Comparison of ENCODE assay signal across 1 cellular context in the genomic region with DNA sequence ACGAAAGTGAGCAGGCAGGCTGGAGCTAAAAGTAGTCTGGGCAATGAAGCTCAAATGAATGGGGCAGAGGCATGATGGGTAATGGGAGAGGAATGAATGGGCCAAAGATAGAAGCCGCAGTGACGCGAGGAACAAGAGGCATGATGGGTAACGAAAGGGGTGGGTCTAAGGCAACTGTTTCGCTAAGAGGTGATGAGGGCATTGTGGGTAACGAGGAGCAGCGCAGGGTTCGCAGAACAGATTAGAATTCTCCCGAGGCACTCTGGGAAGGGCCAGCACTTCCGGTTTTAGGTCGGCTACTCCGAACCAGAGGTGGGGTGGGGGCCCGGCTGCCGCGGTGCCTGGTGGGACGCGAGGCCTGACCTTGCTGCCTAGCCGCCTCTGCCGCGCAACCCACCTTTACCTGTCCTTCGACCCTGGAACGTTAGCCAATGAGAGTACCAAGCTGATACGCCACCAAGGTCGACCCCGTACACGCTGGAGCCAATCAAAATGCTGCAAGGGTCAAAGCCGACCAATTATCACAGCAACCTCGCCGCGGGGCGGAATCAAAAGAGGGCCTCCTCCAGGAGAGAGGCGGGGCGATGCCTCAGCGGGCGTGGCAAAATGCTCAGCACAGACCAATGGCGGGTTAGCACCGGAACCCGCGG.
A peak's percentile ranks its signal among the peaks of the same experiment; 100 is the strongest.
TF ChIP-seq lines count a peak whose summit lies in the region.

No MANE protein-coding gene starts in this region.

TF ChIP-seq in HEK293, 187 proteins besides CTCF, POLR2A, EP300 and RAD21 (continued from another document and continues in another):
- TF ChIP-seq, protein P1, sequence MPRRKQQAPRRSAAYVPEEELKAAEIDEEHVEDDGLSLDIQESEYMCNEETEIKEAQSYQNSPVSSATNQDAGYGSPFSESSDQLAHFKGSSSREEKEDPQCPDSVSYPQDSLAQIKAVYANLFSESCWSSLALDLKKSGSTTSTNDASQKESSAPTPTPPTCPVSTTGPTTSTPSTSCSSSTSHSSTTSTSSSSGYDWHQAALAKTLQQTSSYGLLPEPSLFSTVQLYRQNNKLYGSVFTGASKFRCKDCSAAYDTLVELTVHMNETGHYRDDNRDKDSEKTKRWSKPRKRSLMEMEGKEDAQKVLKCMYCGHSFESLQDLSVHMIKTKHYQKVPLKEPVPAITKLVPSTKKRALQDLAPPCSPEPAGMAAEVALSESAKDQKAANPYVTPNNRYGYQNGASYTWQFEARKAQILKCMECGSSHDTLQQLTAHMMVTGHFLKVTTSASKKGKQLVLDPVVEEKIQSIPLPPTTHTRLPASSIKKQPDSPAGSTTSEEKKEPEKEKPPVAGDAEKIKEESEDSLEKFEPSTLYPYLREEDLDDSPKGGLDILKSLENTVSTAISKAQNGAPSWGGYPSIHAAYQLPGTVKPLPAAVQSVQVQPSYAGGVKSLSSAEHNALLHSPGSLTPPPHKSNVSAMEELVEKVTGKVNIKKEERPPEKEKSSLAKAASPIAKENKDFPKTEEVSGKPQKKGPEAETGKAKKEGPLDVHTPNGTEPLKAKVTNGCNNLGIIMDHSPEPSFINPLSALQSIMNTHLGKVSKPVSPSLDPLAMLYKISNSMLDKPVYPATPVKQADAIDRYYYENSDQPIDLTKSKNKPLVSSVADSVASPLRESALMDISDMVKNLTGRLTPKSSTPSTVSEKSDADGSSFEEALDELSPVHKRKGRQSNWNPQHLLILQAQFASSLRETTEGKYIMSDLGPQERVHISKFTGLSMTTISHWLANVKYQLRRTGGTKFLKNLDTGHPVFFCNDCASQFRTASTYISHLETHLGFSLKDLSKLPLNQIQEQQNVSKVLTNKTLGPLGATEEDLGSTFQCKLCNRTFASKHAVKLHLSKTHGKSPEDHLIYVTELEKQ (tag by site-specific recombination; IDR thresholded peaks at IDR 0.05; ENCODE audit: borderline replicate concordance) = no peak
- TF ChIP-seq GFI1B (tag by site-specific recombination; IDR thresholded peaks at IDR 0.05) (no peak), EGR2 (tag by site-specific recombination; IDR thresholded peaks at IDR 0.05; ENCODE audit: low read depth) (no peak), FEZF1 (tag by site-specific recombination; IDR thresholded peaks at IDR 0.05) (0 out of 2 replicates have a peak, but pooled peaks have one; percentile 20), ZNF549 (tag by site-specific recombination; IDR thresholded peaks at IDR 0.05) (no peak), ZBTB17 (tag by site-specific recombination; IDR thresholded peaks at IDR 0.05) (peak; percentile 99), IKZF3 (tag by site-specific recombination; IDR thresholded peaks at IDR 0.05) (no peak), OVOL3 (tag by site-specific recombination; IDR thresholded peaks at IDR 0.05) (no peak), ZNF292 (tag by site-specific recombination; IDR thresholded peaks at IDR 0.05; ENCODE audit: borderline replicate concordance, low read depth) (no peak), ZNF561 (tag by site-specific recombination; IDR thresholded peaks at IDR 0.05; ENCODE audit: borderline replicate concordance) (no peak), ZNF214 (tag by site-specific recombination; IDR thresholded peaks at IDR 0.05; ENCODE audit: borderline replicate concordance) (no peak), ZNF610 (tag by site-specific recombination; IDR thresholded peaks at IDR 0.05; ENCODE audit: borderline replicate concordance) (peak; percentile 82; the same call in 1 of the 2 replicates), ZNF266 (tag by site-specific recombination; IDR thresholded peaks at IDR 0.05; ENCODE audit: low read depth) (no peak), ZNF311 (tag by site-specific recombination; IDR thresholded peaks at IDR 0.05; ENCODE audit: borderline replicate concordance) (no peak), ZNF354C (tag by site-specific recombination; IDR thresholded peaks at IDR 0.05; ENCODE audit: borderline replicate concordance, low read depth) (no peak), ZFP69B (tag by site-specific recombination; IDR thresholded peaks at IDR 0.05) (peak; percentile 75), ZNF544 (tag by site-specific recombination; IDR thresholded peaks at IDR 0.05) (no peak), SP7 (tag by site-specific recombination; IDR thresholded peaks at IDR 0.05) (peak; percentile 87), ZNF16 (tag by site-specific recombination; IDR thresholded peaks at IDR 0.05; ENCODE audit: low read depth) (no peak), ZNF76 (tag by site-specific recombination; IDR thresholded peaks at IDR 0.05; ENCODE audit: borderline replicate concordance, low read depth) (peak; percentile 100), ZNF133 (tag by site-specific recombination; IDR thresholded peaks at IDR 0.05) (no peak), KLF16 (tag by site-specific recombination; IDR thresholded peaks at IDR 0.05) (peak; percentile 93), HOXC10 (CRISPR knock-in tag; IDR thresholded peaks at IDR 0.05) (no peak), ZNF221 (tag by site-specific recombination; IDR thresholded peaks at IDR 0.05; ENCODE audit: borderline replicate concordance) (no peak)
- TF ChIP-seq, protein P2, sequence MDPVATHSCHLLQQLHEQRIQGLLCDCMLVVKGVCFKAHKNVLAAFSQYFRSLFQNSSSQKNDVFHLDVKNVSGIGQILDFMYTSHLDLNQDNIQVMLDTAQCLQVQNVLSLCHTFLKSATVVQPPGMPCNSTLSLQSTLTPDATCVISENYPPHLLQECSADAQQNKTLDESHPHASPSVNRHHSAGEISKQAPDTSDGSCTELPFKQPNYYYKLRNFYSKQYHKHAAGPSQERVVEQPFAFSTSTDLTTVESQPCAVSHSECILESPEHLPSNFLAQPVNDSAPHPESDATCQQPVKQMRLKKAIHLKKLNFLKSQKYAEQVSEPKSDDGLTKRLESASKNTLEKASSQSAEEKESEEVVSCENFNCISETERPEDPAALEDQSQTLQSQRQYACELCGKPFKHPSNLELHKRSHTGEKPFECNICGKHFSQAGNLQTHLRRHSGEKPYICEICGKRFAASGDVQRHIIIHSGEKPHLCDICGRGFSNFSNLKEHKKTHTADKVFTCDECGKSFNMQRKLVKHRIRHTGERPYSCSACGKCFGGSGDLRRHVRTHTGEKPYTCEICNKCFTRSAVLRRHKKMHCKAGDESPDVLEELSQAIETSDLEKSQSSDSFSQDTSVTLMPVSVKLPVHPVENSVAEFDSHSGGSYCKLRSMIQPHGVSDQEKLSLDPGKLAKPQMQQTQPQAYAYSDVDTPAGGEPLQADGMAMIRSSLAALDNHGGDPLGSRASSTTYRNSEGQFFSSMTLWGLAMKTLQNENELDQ (tag by site-specific recombination; IDR thresholded peaks at IDR 0.05; ENCODE audit: low read depth) = no peak
- TF ChIP-seq, protein P3, sequence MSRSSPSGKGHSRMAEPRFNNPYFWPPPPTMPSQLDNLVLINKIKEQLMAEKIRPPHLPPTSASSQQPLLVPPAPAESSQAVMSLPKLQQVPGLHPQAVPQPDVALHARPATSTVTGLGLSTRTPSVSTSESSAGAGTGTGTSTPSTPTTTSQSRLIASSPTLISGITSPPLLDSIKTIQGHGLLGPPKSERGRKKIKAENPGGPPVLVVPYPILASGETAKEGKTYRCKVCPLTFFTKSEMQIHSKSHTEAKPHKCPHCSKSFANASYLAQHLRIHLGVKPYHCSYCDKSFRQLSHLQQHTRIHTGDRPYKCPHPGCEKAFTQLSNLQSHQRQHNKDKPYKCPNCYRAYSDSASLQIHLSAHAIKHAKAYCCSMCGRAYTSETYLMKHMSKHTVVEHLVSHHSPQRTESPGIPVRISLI (tag by site-specific recombination; IDR thresholded peaks at IDR 0.05) = no peak
- TF ChIP-seq, protein P4, sequence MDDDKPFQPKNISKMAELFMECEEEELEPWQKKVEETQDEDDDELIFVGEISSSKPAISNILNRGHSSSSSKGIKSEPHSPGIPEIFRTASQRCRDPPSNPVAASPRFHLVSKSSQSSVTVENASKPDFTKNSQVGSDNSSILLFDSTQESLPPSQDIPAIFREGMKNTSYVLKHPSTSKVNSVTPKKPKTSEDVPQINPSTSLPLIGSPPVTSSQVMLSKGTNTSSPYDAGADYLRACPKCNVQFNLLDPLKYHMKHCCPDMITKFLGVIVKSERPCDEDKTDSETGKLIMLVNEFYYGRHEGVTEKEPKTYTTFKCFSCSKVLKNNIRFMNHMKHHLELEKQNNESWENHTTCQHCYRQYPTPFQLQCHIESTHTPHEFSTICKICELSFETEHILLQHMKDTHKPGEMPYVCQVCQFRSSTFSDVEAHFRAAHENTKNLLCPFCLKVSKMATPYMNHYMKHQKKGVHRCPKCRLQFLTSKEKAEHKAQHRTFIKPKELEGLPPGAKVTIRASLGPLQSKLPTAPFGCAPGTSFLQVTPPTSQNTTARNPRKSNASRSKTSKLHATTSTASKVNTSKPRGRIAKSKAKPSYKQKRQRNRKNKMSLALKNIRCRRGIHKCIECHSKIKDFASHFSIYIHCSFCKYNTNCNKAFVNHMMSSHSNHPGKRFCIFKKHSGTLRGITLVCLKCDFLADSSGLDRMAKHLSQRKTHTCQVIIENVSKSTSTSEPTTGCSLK (tag by site-specific recombination; IDR thresholded peaks at IDR 0.05) = no peak
- TF ChIP-seq, protein P5, sequence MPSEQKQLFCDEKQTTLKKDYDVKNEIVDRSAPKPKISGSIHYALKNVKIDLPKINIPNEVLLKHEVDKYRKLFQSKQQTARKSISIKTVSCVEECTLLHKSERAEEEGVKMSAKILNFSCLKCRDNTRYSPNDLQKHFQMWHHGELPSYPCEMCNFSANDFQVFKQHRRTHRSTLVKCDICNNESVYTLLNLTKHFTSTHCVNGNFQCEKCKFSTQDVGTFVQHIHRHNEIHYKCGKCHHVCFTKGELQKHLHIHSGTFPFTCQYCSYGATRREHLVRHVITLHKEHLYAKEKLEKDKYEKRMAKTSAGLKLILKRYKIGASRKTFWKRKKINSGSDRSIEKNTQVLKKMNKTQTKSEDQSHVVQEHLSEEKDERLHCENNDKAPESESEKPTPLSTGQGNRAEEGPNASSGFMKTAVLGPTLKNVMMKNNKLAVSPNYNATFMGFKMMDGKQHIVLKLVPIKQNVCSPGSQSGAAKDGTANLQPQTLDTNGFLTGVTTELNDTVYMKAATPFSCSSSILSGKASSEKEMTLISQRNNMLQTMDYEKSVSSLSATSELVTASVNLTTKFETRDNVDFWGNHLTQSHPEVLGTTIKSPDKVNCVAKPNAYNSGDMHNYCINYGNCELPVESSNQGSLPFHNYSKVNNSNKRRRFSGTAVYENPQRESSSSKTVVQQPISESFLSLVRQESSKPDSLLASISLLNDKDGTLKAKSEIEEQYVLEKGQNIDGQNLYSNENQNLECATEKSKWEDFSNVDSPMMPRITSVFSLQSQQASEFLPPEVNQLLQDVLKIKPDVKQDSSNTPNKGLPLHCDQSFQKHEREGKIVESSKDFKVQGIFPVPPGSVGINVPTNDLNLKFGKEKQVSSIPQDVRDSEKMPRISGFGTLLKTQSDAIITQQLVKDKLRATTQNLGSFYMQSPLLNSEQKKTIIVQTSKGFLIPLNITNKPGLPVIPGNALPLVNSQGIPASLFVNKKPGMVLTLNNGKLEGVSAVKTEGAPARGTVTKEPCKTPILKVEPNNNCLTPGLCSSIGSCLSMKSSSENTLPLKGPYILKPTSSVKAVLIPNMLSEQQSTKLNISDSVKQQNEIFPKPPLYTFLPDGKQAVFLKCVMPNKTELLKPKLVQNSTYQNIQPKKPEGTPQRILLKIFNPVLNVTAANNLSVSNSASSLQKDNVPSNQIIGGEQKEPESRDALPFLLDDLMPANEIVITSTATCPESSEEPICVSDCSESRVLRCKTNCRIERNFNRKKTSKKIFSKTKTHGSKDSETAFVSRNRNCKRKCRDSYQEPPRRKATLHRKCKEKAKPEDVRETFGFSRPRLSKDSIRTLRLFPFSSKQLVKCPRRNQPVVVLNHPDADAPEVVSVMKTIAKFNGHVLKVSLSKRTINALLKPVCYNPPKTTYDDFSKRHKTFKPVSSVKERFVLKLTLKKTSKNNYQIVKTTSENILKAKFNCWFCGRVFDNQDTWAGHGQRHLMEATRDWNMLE (tag by site-specific recombination; conservative IDR thresholded peaks at IDR 0.05; ENCODE audit: low read depth) = peak; percentile 92
- TF ChIP-seq, protein P6, sequence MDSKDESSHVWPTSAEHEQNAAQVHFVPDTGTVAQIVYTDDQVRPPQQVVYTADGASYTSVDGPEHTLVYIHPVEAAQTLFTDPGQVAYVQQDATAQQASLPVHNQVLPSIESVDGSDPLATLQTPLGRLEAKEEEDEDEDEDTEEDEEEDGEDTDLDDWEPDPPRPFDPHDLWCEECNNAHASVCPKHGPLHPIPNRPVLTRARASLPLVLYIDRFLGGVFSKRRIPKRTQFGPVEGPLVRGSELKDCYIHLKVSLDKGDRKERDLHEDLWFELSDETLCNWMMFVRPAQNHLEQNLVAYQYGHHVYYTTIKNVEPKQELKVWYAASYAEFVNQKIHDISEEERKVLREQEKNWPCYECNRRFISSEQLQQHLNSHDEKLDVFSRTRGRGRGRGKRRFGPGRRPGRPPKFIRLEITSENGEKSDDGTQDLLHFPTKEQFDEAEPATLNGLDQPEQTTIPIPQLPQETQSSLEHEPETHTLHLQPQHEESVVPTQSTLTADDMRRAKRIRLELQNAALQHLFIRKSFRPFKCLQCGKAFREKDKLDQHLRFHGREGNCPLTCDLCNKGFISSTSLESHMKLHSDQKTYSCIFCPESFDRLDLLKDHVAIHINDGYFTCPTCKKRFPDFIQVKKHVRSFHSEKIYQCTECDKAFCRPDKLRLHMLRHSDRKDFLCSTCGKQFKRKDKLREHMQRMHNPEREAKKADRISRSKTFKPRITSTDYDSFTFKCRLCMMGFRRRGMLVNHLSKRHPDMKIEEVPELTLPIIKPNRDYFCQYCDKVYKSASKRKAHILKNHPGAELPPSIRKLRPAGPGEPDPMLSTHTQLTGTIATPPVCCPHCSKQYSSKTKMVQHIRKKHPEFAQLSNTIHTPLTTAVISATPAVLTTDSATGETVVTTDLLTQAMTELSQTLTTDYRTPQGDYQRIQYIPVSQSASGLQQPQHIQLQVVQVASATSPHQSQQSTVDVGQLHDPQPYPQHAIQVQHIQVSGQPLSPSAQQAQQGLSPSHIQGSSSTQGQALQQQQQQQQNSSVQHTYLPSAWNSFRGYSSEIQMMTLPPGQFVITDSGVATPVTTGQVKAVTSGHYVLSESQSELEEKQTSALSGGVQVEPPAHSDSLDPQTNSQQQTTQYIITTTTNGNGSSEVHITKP (tag by site-specific recombination; IDR thresholded peaks at IDR 0.05) = peak; percentile 86
